Comparison of ENCODE assay signal across 25 cellular contexts in the genomic region with DNA sequence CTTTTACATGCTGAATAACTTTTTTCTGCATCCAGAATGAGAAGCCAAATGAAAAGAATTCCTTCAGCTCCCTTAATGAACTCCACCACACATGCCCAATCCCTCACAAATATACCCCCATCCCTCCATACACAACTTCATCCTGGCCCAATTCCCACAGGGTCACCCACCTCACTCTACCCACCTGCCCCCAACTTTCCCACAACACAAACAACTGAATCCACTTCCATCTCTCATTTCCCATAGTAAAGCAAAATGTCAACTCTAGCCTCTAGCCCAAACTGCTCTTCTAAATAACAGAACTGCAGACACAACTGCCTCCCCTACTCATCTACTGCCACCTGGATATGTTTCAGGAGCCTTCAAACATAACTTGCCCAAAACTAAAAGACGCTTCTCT. TPM values are rescaled to one million over a fixed set of nuclear protein-coding genes. Genes with fewer than 3 reads are reported as not detected.
DNase-seq lines count a peak whose midpoint lies in the region; ATAC-seq and TF ChIP-seq lines count a peak whose summit lies in the region.
"Had no signal": no experiment of that assay in that cellular context is flagged by ENCODE, and none has a peak within 500 bp of the region (broad histone marks: within the 10 kb centered on the region; RNA-seq: fewer than 3 reads in every experiment).

No MANE protein-coding gene starts in this region.

- ATAC-seq in stimulated activated effector memory CD8-positive, alpha-beta T cell treated with anti-CD3 and anti-CD28 coated beads, Interleukin-12 subunit alpha, Interleukin-12 subunit beta, amount 100 ng/mL, for 72 hours, result no peak
- no peak for ATAC-seq in GM21528 (IDR thresholded peaks at IDR 0.05; ENCODE audit: low FRiP score, unreplicated experiment)
- ATAC-seq: activated CD4-positive, alpha-beta T cell treated with anti-CD3 and anti-CD28 coated beads for 36 hours; activated CD8-positive, alpha-beta T cell treated with anti-CD3 and anti-CD28 coated beads, Interleukin-2, amount 10 ng/mL, durations not matched to agents 7 days and 5 days; lower lobe of right lung had no signal

- no peak overlapping the region for H2AK5ac ChIP-seq in neuronal stem cell (ENCODE audit: low read depth, low read length)

- no peak overlapping the region for H2BK12ac ChIP-seq in neuronal stem cell (ENCODE audit: low read length)

- WGBS in endodermal cell (ENCODE audit: insufficient coverage in 1 of 2, insufficient read length in 1 of 2), 2 experiments, result 100% methylated on average over 1 of the region's 1 CpG
- no CpG with 5 or more reads among the region's 1 CpG for WGBS in neuronal stem cell (ENCODE audit: extremely low coverage in 2 of 2, insufficient read length in 2 of 2, insufficient replicate concordance in 1 of 2), 2 donors

- no peak overlapping the region for H3K23ac ChIP-seq in neuronal stem cell (ENCODE audit: low read depth, low read length, poor library complexity)

- H3K4me3 Mint-ChIP-seq in activated naive CD8-positive, alpha-beta T cell, result no peak overlapping the region
- no peak overlapping the region for H3K4me3 Mint-ChIP-seq in activated naive CD8-positive, alpha-beta T cell treated with anti-CD3 and anti-CD28 coated beads for 36 hours
- H3K4me3 Mint-ChIP-seq in IgD-negative memory B cell, result no peak overlapping the region
- no peak overlapping the region for H3K4me3 Mint-ChIP-seq in endodermal cell
- no peak overlapping the region for H3K4me3 Mint-ChIP-seq in stimulated activated effector memory CD8-positive, alpha-beta T cell treated with anti-CD3 and anti-CD28 coated beads, Interleukin-12 subunit alpha, Interleukin-12 subunit beta, amount 100 ng/mL, for 72 hours
- H3K4me3 Mint-ChIP-seq: activated CD4-positive, alpha-beta T cell treated with anti-CD3 and anti-CD28 coated beads for 36 hours; activated CD8-positive, alpha-beta T cell treated with anti-CD3 and anti-CD28 coated beads, Interleukin-2, amount 10 ng/mL, durations not matched to agents 7 days and 5 days had no signal

- H3K4me3 ChIP-seq in endodermal cell (ENCODE audit: low read length) (no peak overlapping the region), neuronal stem cell (ENCODE audit: low read length in 2 of 2) (no peak overlapping the region)
- H3K4me3 ChIP-seq: lower lobe of right lung, right atrium auricular region, smooth muscle cell, stomach had no signal

- no peak overlapping the region for H3K14ac ChIP-seq in neuronal stem cell (ENCODE audit: low read length)

- no peaks in the 10 kb centered on the region for H3K9me3 Mint-ChIP-seq in activated naive CD8-positive, alpha-beta T cell (ENCODE audit: low read depth)
- no peaks in the 10 kb centered on the region for H3K9me3 Mint-ChIP-seq in activated naive CD8-positive, alpha-beta T cell treated with anti-CD3 and anti-CD28 coated beads for 36 hours
- H3K9me3 Mint-ChIP-seq in IgD-negative memory B cell, result no peaks in the 10 kb centered on the region
- no peaks in the 10 kb centered on the region for H3K9me3 Mint-ChIP-seq in endodermal cell
- H3K9me3 Mint-ChIP-seq in stimulated activated effector memory CD8-positive, alpha-beta T cell treated with anti-CD3 and anti-CD28 coated beads, Interleukin-12 subunit alpha, Interleukin-12 subunit beta, amount 100 ng/mL, for 72 hours, result no peaks in the 10 kb centered on the region

- no peak overlapping the region for H2AFZ ChIP-seq in neuronal stem cell (ENCODE audit: low read length)
- H2AFZ ChIP-seq: parathyroid adenoma had no signal

- H3K36me3 ChIP-seq in endodermal cell (ENCODE audit: control insufficient read depth, insufficient read depth, low read length) (peaks cover 55% of the 10 kb centered on the region), neuronal stem cell (replicated peaks in 1 of 2; ENCODE audit: control insufficient read depth in 2 of 2, insufficient read depth in 2 of 2, low read length in 2 of 2) (peaks cover 5 to 64% of the 10 kb centered on the region in 2 donors)

- no peak overlapping the region for H2BK120ac ChIP-seq in neuronal stem cell (ENCODE audit: low read depth, low read length)

- H3K27ac ChIP-seq in endodermal cell (ENCODE audit: low read depth, low read length), result no peak overlapping the region
- no peak overlapping the region for H3K27ac ChIP-seq in neuronal stem cell (replicated peaks; ENCODE audit: low read length)
- H3K27ac ChIP-seq: lower lobe of right lung, parathyroid adenoma, right atrium auricular region, stomach had no signal

- H3K4me1 Mint-ChIP-seq in activated naive CD8-positive, alpha-beta T cell (ENCODE audit: low read depth), result peaks cover 34% of the 10 kb centered on the region
- H3K4me1 Mint-ChIP-seq in activated naive CD8-positive, alpha-beta T cell treated with anti-CD3 and anti-CD28 coated beads for 36 hours, result peaks cover 19% of the 10 kb centered on the region
- peaks cover 12 to 23% (median 16%) of the 10 kb centered on the region in 3 donors for H3K4me1 Mint-ChIP-seq in IgD-negative memory B cell
- no peaks in the 10 kb centered on the region for H3K4me1 Mint-ChIP-seq in endodermal cell
- H3K4me1 Mint-ChIP-seq in stimulated activated effector memory CD8-positive, alpha-beta T cell treated with anti-CD3 and anti-CD28 coated beads, Interleukin-12 subunit alpha, Interleukin-12 subunit beta, amount 100 ng/mL, for 72 hours, result peaks cover 21% of the 10 kb centered on the region

- no peak overlapping the region for H3K18ac ChIP-seq in neuronal stem cell (ENCODE audit: low read length)

- H3K27me3 ChIP-seq in endodermal cell (ENCODE audit: control insufficient read depth, insufficient read depth, low read length, poor library complexity, severe bottlenecking) (no peaks in the 10 kb centered on the region), neuronal stem cell (ENCODE audit: control insufficient read depth in 3 of 3, insufficient read depth in 3 of 3, low read depth in 1 of 3, low read length in 3 of 3) (no peaks in the 10 kb centered on the region)
- H3K27me3 ChIP-seq: right atrium auricular region, stomach had no signal

- TF ChIP-seq CTCF in endodermal cell (conservative IDR thresholded peaks at IDR 0.05), result no peak

- H3K36me3 Mint-ChIP-seq in activated naive CD8-positive, alpha-beta T cell, result peaks cover 10% of the 10 kb centered on the region
- H3K36me3 Mint-ChIP-seq in activated naive CD8-positive, alpha-beta T cell treated with anti-CD3 and anti-CD28 coated beads for 36 hours, result peaks cover 31% of the 10 kb centered on the region
- H3K36me3 Mint-ChIP-seq in IgD-negative memory B cell (peaks cover 7% of the 10 kb centered on the region), endodermal cell (ENCODE audit: low read depth) (peaks cover 65% of the 10 kb centered on the region)
- peaks cover 75% of the 10 kb centered on the region for H3K36me3 Mint-ChIP-seq in stimulated activated effector memory CD8-positive, alpha-beta T cell treated with anti-CD3 and anti-CD28 coated beads, Interleukin-12 subunit alpha, Interleukin-12 subunit beta, amount 100 ng/mL, for 72 hours

- no peak overlapping the region for H4K8ac ChIP-seq in neuronal stem cell (ENCODE audit: low read depth, low read length)

- peak overlapping the region; percentile 24 for H3K27ac Mint-ChIP-seq in activated naive CD8-positive, alpha-beta T cell
- H3K27ac Mint-ChIP-seq in activated naive CD8-positive, alpha-beta T cell treated with anti-CD3 and anti-CD28 coated beads for 36 hours, result no peak overlapping the region
- H3K27ac Mint-ChIP-seq in IgD-negative memory B cell (peak overlapping the region in 2 of 3 donors; percentile 8 to 36), endodermal cell (peak overlapping the region; percentile 13)
- H3K27ac Mint-ChIP-seq in stimulated activated effector memory CD8-positive, alpha-beta T cell treated with anti-CD3 and anti-CD28 coated beads, Interleukin-12 subunit alpha, Interleukin-12 subunit beta, amount 100 ng/mL, for 72 hours, result peak overlapping the region; percentile 6
- H3K27ac Mint-ChIP-seq: activated CD4-positive, alpha-beta T cell treated with anti-CD3 and anti-CD28 coated beads for 36 hours; activated CD8-positive, alpha-beta T cell treated with anti-CD3 and anti-CD28 coated beads, Interleukin-2, amount 10 ng/mL, durations not matched to agents 7 days and 5 days had no signal

- H3K27me3 Mint-ChIP-seq in activated naive CD8-positive, alpha-beta T cell, result no peaks in the 10 kb centered on the region
- H3K27me3 Mint-ChIP-seq in activated naive CD8-positive, alpha-beta T cell treated with anti-CD3 and anti-CD28 coated beads for 36 hours, result no peaks in the 10 kb centered on the region
- no peaks in the 10 kb centered on the region for H3K27me3 Mint-ChIP-seq in IgD-negative memory B cell
- no peaks in the 10 kb centered on the region for H3K27me3 Mint-ChIP-seq in endodermal cell (ENCODE audit: insufficient read depth)
- H3K27me3 Mint-ChIP-seq: activated CD4-positive, alpha-beta T cell treated with anti-CD3 and anti-CD28 coated beads for 36 hours had no signal

- peaks cover 1% of the 10 kb centered on the region for H3K79me1 ChIP-seq in neuronal stem cell (ENCODE audit: low read depth, low read length)

- no peaks in the 10 kb centered on the region for H3K9me3 ChIP-seq in endodermal cell (ENCODE audit: control insufficient read depth, low read length)
- H3K9me3 ChIP-seq in neuronal stem cell (replicated peaks in 1 of 2; ENCODE audit: control insufficient read depth in 2 of 2, insufficient read depth in 1 of 2, low read depth in 1 of 2, low read length in 2 of 2), result peaks cover 0 to 4% of the 10 kb centered on the region in 2 donors
- H3K9me3 ChIP-seq: lower lobe of right lung, right atrium auricular region, stomach had no signal

- H3K4ac ChIP-seq in neuronal stem cell (ENCODE audit: low read length), result no peak overlapping the region

- no peak overlapping the region for H2BK5ac ChIP-seq in neuronal stem cell (ENCODE audit: low read length)

- no peak overlapping the region for H3K4me2 ChIP-seq in neuronal stem cell (ENCODE audit: insufficient read depth, low read length, poor library complexity, severe bottlenecking)
- H3K4me2 ChIP-seq: smooth muscle cell had no signal

- H2BK15ac ChIP-seq in neuronal stem cell (ENCODE audit: low read length), result no peak overlapping the region

- H3K4me1 ChIP-seq in endodermal cell (ENCODE audit: control insufficient read depth, insufficient read depth, low read length), result no peaks in the 10 kb centered on the region
- H3K4me1 ChIP-seq in neuronal stem cell (ENCODE audit: control insufficient read depth in 2 of 2, insufficient read depth in 1 of 2, low read depth in 1 of 2, low read length in 2 of 2), result no peaks in the 10 kb centered on the region
- H3K4me1 ChIP-seq: lower lobe of right lung, right atrium auricular region had no signal

- no peak for DNase-seq in activated naive CD8-positive, alpha-beta T cell treated with anti-CD3 and anti-CD28 coated beads for 36 hours
- DNase-seq in endodermal cell (no peak), neuronal stem cell (ENCODE audit: low spot score) (no peak)
- no peak for DNase-seq in stimulated activated effector memory CD8-positive, alpha-beta T cell treated with anti-CD3 and anti-CD28 coated beads, Interleukin-12 subunit alpha, Interleukin-12 subunit beta, amount 100 ng/mL, for 72 hours (ENCODE audit: low spot score in 2 of 2)
- DNase-seq in stimulated activated CD4-positive, alpha-beta T cell treated with anti-CD3 and anti-CD28 coated beads, Interleukin-2, amount 100 ng/mL, for 48 hours, result no peak
- DNase-seq: activated CD4-positive, alpha-beta T cell treated with anti-CD3 and anti-CD28 coated beads for 36 hours; activated CD8-positive, alpha-beta T cell treated with anti-CD3 and anti-CD28 coated beads, Interleukin-2, amount 10 ng/mL, durations not matched to agents 7 days and 5 days; activated effector memory CD4-positive, alpha-beta T cell treated with anti-CD3 and anti-CD28 coated beads, Interleukin-2, amount 50 U/mL, for 16 hours; central memory CD4-positive, alpha-beta T cell; dermis blood vessel endothelial cell; DMS153; H7; Kasumi-1; lower lobe of right lung; NCI-H1436; NCI-H2081; NCI-H526; Right ventricle myocardium superior; stomach had no signal

- H4K91ac ChIP-seq in neuronal stem cell (ENCODE audit: low read depth, low read length, poor library complexity), result no peak overlapping the region

- H3K9ac ChIP-seq in endodermal cell (ENCODE audit: extremely low read depth, low read length, poor library complexity, severe bottlenecking), result no peak overlapping the region
- H3K9ac ChIP-seq in neuronal stem cell (ENCODE audit: low read depth, low read length, poor library complexity), result no peak overlapping the region
- H3K9ac ChIP-seq: parathyroid adenoma had no signal

RNA-seq across cellular contexts. Expression of a gene that starts 18.8 kb away (rescaled TPM):
- 10 to 100 TPM; 78.6 to 89.2 TPM for total RNA-seq in activated naive CD8-positive, alpha-beta T cell treated with anti-CD3 and anti-CD28 coated beads for 36 hours
- 30.9 TPM for polyA plus RNA-seq in IgD-negative memory B cell
- 100 to 1,000 TPM; 118 to 132 TPM for total RNA-seq in endodermal cell
- polyA plus RNA-seq in endodermal cell (2013, experiment 1 of 2), result 62.0 TPM
- 64.7 TPM for polyA plus RNA-seq in endodermal cell (2013, experiment 2 of 2)
- 37.9 TPM for polyA plus RNA-seq in neuronal stem cell (2013, experiment 1 of 2)
- polyA plus RNA-seq in neuronal stem cell (2013, experiment 2 of 2), result 42.1 TPM
